8 cellular contexts compared by ENCODE assay signal in the genomic region with DNA sequence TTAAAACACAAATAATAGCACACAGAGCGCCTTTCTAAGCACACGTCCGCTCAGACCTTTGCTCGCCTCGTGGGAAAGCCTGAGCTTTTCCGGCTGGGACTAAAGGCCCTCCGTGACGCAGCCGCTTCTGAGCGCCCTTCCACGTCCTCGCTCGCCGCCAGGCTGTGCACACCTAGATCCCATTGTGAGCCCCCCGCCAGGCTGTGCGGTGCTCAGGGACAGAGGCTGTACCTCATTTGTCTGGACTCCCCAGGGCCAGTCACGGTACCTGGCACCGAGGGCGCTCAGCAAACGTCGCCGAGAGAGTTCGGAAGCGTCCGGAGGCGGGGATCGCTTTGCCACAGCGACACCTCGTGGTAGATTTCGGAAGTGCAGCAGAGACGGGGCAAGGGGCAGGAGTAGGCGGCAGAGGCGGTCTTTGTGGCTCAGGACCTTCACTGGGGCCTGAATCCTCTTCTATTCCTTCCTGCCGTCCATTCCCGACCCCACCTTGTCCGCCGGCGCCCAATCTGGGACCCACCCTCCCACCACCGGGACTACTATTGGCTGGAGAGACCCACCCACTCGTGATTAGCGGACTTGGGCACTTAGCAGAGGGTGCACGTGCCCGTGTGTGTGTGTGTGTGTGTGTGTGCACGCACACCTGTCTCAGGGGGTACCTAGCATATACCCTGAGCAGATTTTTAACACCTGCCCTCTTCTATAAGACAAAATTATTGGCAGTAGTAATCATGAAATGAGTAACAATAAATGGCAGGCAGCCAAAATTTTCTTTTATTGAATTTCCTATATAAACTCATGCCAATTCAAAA.
DNase-seq lines count a peak whose midpoint lies in the region; ATAC-seq and TF ChIP-seq lines count a peak whose summit lies in the region.

No MANE protein-coding gene starts in this region.

- DNase-seq in Caco-2 (peak; percentile 81 to 91), HuH-7.5 (ENCODE audit: low spot score) (peak; percentile 93), activated T-helper 1 cell treated with Interleukin-2 at 50 U/mL for 16 hours (ENCODE audit: low read depth) (peak; percentile 76), fibroblast of peridontal ligament (ENCODE audit: extremely low read depth) (peak; percentile 59)
- DNase-seq in natural killer cell treated with Interleukin-12 subunit alpha and Interleukin-12 subunit beta and Interleukin-15 and Interleukin-18, amount 100 ng/mL, for 72 hours (ENCODE audit: low spot score): peak; percentile 87
- peak; percentile 77 for DNase-seq in stimulated activated naive B cell treated with anti-CD40 and anti-IgM and Interleukin-4, amounts not matched to agents 10 μg/mL and 1 μg/mL and 100 μg/mL, for 72 hours

- H3K36me3 Mint-ChIP-seq in Caco-2 (ENCODE audit: insufficient read depth, unreplicated experiment): no peaks in the 10 kb centered on the region
- no peaks in the 10 kb centered on the region for H3K36me3 Mint-ChIP-seq in natural killer cell treated with Interleukin-12 subunit alpha and Interleukin-12 subunit beta and Interleukin-15 and Interleukin-18, amount 100 ng/mL, for 72 hours
- no peaks in the 10 kb centered on the region for H3K36me3 Mint-ChIP-seq in stimulated activated naive B cell treated with anti-CD40 and anti-IgM and Interleukin-4, amounts not matched to agents 10 μg/mL and 1 μg/mL and 100 μg/mL, for 72 hours

- H3K27me3 Mint-ChIP-seq in Caco-2 (ENCODE audit: insufficient read depth, unreplicated experiment): no peaks in the 10 kb centered on the region
- H3K27me3 Mint-ChIP-seq in natural killer cell treated with Interleukin-12 subunit alpha and Interleukin-12 subunit beta and Interleukin-15 and Interleukin-18, amount 100 ng/mL, for 72 hours: peaks cover 26 to 28% of the 10 kb centered on the region in 2 donors
- peaks cover 45 to 66% of the 10 kb centered on the region in 2 donors for H3K27me3 Mint-ChIP-seq in stimulated activated naive B cell treated with anti-CD40 and anti-IgM and Interleukin-4, amounts not matched to agents 10 μg/mL and 1 μg/mL and 100 μg/mL, for 72 hours

- POLR2A ChIA-PET in Caco-2 (lab: Charles Lee): no interaction called here

- H3K4me3 Mint-ChIP-seq in Caco-2 (ENCODE audit: unreplicated experiment): peak overlapping the region; percentile 80
- peak overlapping the region; percentile 88 for H3K4me3 Mint-ChIP-seq in natural killer cell treated with Interleukin-12 subunit alpha and Interleukin-12 subunit beta and Interleukin-15 and Interleukin-18, amount 100 ng/mL, for 72 hours
- peak overlapping the region; percentile 80 to 86 for H3K4me3 Mint-ChIP-seq in stimulated activated naive B cell treated with anti-CD40 and anti-IgM and Interleukin-4, amounts not matched to agents 10 μg/mL and 1 μg/mL and 100 μg/mL, for 72 hours

- H3K9me3 Mint-ChIP-seq in Caco-2 (ENCODE audit: unreplicated experiment): no peaks in the 10 kb centered on the region
- H3K9me3 Mint-ChIP-seq in natural killer cell treated with Interleukin-12 subunit alpha and Interleukin-12 subunit beta and Interleukin-15 and Interleukin-18, amount 100 ng/mL, for 72 hours: no peaks in the 10 kb centered on the region
- no peaks in the 10 kb centered on the region for H3K9me3 Mint-ChIP-seq in stimulated activated naive B cell treated with anti-CD40 and anti-IgM and Interleukin-4, amounts not matched to agents 10 μg/mL and 1 μg/mL and 100 μg/mL, for 72 hours

- peak; percentile 77 for ATAC-seq in GM21381 (IDR thresholded peaks at IDR 0.05; ENCODE audit: unreplicated experiment)
- ATAC-seq in natural killer cell treated with Interleukin-12 subunit alpha and Interleukin-12 subunit beta and Interleukin-15 and Interleukin-18, amount 100 ng/mL, for 72 hours: peak; percentile 86 to 90
- ATAC-seq in stimulated activated naive B cell treated with anti-CD40 and anti-IgM and Interleukin-4, amounts not matched to agents 10 μg/mL and 1 μg/mL and 100 μg/mL, for 72 hours (replicated peaks): peak; percentile 97 to 98

- intact Hi-C loops in Caco-2 (cut with micrococcal nuclease; ENCODE audit: unreplicated experiment): loop anchor here (1.0 kb wide), 2 partner anchors 14 to 72 kb away; no protein-coding TSS in a partner anchor

- no TSS peak for BruUV-seq in Caco-2 (replicated peaks; lab: Mats Ljungman, UMichigan)

- H3K4me1 ChIP-seq in Caco-2: no peaks in the 10 kb centered on the region

- TF ChIP-seq CTCF in Caco-2 (IDR thresholded peaks at IDR 0.05; ENCODE audit: insufficient read depth in 1 of 2, low read depth in 1 of 2, low read length in 1 of 2, severe bottlenecking in 1 of 2, unreplicated experiment in 1 of 2): peak; percentile 88 to 94

- H3K36me3 ChIP-seq in Caco-2 (ENCODE audit: control insufficient read depth, insufficient read depth, low read length): no peaks in the 10 kb centered on the region

- peak overlapping the region; percentile 73 for H3K4me3 ChIP-seq in Caco-2 (ENCODE audit: low read depth, low read length)

- H3K4me1 Mint-ChIP-seq in Caco-2 (ENCODE audit: low read depth, unreplicated experiment): peaks cover 7% of the 10 kb centered on the region
- peaks cover 5 to 6% of the 10 kb centered on the region in 2 donors for H3K4me1 Mint-ChIP-seq in natural killer cell treated with Interleukin-12 subunit alpha and Interleukin-12 subunit beta and Interleukin-15 and Interleukin-18, amount 100 ng/mL, for 72 hours (ENCODE audit: low read depth in 2 of 2)
- peaks cover 4 to 9% of the 10 kb centered on the region in 2 donors for H3K4me1 Mint-ChIP-seq in stimulated activated naive B cell treated with anti-CD40 and anti-IgM and Interleukin-4, amounts not matched to agents 10 μg/mL and 1 μg/mL and 100 μg/mL, for 72 hours

- H3K9me3 ChIP-seq in Caco-2: no peaks in the 10 kb centered on the region

- no peaks in the 10 kb centered on the region for H3K27me3 ChIP-seq in Caco-2 (replicated peaks; ENCODE audit: control insufficient read depth, insufficient read depth, low read length)

- peak overlapping the region; percentile 78 for H3K27ac Mint-ChIP-seq in Caco-2 (ENCODE audit: unreplicated experiment)
- H3K27ac Mint-ChIP-seq in natural killer cell treated with Interleukin-12 subunit alpha and Interleukin-12 subunit beta and Interleukin-15 and Interleukin-18, amount 100 ng/mL, for 72 hours: no peak overlapping the region
- H3K27ac Mint-ChIP-seq in stimulated activated naive B cell treated with anti-CD40 and anti-IgM and Interleukin-4, amounts not matched to agents 10 μg/mL and 1 μg/mL and 100 μg/mL, for 72 hours: peak overlapping the region; percentile 62

- CTCF ChIA-PET in Caco-2 (lab: Charles Lee): interaction anchor here (0.9 to 1.5 kb wide), 7 partner anchors 11 to 96 kb away, joined by 3 to 38 read pairs (median 5); partner anchors contain the start of gene POLG

TF ChIP-seq in PFSK-1, 5 proteins besides CTCF, POLR2A, EP300 and RAD21:
- TF ChIP-seq TAF1 (IDR thresholded peaks at IDR 0.05; ENCODE audit: borderline replicate concordance, insufficient read depth, low read length) (no peak), FOXP2 (optimal IDR thresholded peaks at IDR 0.05; ENCODE audit: borderline replicate concordance, extremely low read depth, extremely low read length, insufficient read depth) (peak; percentile 45), SIN3A (IDR thresholded peaks at IDR 0.05; ENCODE audit: borderline replicate concordance, insufficient read depth, low read length) (no peak), POLR2AphosphoS5 (IDR thresholded peaks at IDR 0.05; ENCODE audit: low read depth, low read length) (no peak)

Comparison
In these comparisons a context has a peak if more than half of its experiments do, and no peak if none do; other contexts are left out.
1. Peak in every context shown above with its lines: DNase-seq, ATAC-seq and H3K4me3 ChIP-seq.
2. H3K27ac Mint-ChIP-seq: peak in Caco-2 (single experiment) and stimulated activated naive B cell treated with anti-CD40 and anti-IgM and Interleukin-4, amounts not matched to agents 10 μg/mL and 1 μg/mL and 100 μg/mL, for 72 hours (single experiment); none in natural killer cell treated with Interleukin-12 subunit alpha and Interleukin-12 subunit beta and Interleukin-15 and Interleukin-18, amount 100 ng/mL, for 72 hours (0 of 2).